Comparison of ENCODE assay signal across 12 cellular contexts in the genomic region with DNA sequence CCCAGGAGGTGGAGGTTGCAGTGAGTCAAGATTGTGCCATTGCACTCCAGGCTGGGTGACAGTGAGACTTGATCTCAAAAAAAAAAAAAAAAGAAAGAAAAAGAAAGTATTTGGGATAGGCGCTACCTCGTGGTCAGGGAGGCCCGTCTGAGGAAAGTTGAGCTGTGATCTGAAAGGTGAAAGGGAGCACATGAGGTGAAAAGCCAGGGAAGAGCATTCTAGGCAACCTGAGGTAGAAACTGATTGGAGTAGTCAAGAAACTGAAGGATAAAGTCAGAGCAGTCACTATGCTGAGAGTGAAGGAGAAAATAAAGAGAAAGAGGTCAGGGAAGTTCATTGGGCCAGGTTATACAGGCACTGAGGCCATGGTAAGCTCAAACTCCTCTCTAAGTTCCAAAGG.
"Had no signal": no experiment of that assay in that cellular context is flagged by ENCODE, and none has a peak within 500 bp of the region (broad histone marks: within the 10 kb centered on the region; RNA-seq: fewer than 3 reads in every experiment).

No MANE protein-coding gene starts in this region.

- DNase-seq: activated CD4-positive, alpha-beta memory T cell treated with anti-CD3 and anti-CD28 coated beads for 36 hours; activated CD4-positive, CD25-positive, alpha-beta regulatory T cell treated with anti-CD3 and anti-CD28 coated beads, Interleukin-2, amount 50 U/mL, for 72 hours; activated CD8-positive, alpha-beta memory T cell treated with anti-CD3 and anti-CD28 coated beads, Interleukin-2, amount 50 U/mL, for 4 hours; cerebellar nuclear complex; lower lobe of right lung; occipital lobe; right cardiac atrium; SIG-M5; small intestine; upper lobe of left lung had no signal

- H3K4me3 ChIP-seq: lower lobe of right lung, upper lobe of left lung had no signal

- H3K4me3 Mint-ChIP-seq: activated CD4-positive, alpha-beta memory T cell treated with anti-CD3 and anti-CD28 coated beads for 36 hours had no signal

- H3K27me3 ChIP-seq: upper lobe of left lung had no signal

- H3K27ac ChIP-seq: lower lobe of right lung, upper lobe of left lung had no signal

- ATAC-seq: esophagus mucosa, lower lobe of right lung, right cardiac atrium had no signal

- H3K9me3 Mint-ChIP-seq: activated CD4-positive, alpha-beta memory T cell treated with anti-CD3 and anti-CD28 coated beads for 36 hours had no signal

- H3K4me1 ChIP-seq: upper lobe of left lung had no signal

- H3K27me3 Mint-ChIP-seq: activated CD4-positive, alpha-beta memory T cell treated with anti-CD3 and anti-CD28 coated beads for 36 hours; progenitor cell of endocrine pancreas had no signal

- H3K9me3 ChIP-seq: lower lobe of right lung, upper lobe of left lung had no signal
